28 cellular contexts compared by ENCODE assay signal in genomic region chr5:28831042-28831441, GRCh38.
"Had no signal": no experiment of that assay in that cellular context is flagged by ENCODE, and none has a peak within 500 bp of the region (broad histone marks: within the 10 kb centered on the region; RNA-seq: fewer than 3 reads in every experiment).

No MANE protein-coding gene starts in this region.

- H3K4me1 ChIP-seq: ascending aorta had no signal

- FAIRE-seq: colon, TTC549 had no signal

- DNase-seq: activated CD4-positive, alpha-beta memory T cell treated with anti-CD3 and anti-CD28 coated beads, Interleukin-2, amount 10 ng/mL, durations not matched to agents 7 days and 5 days; activated CD4-positive, alpha-beta T cell treated with anti-CD3 and anti-CD28 coated beads for 4 hours; activated CD4-positive, alpha-beta T cell treated with anti-CD3 and anti-CD28 coated beads, Interleukin-2, amount 10 ng/mL, durations not matched to agents 7 days and 5 days; activated CD4-positive, alpha-beta T cell treated with anti-CD3 and anti-CD28 coated beads, Interleukin-2, amount 50 U/mL, for 48 hours; activated CD4-positive, CD25-positive, alpha-beta regulatory T cell; activated CD8-positive, alpha-beta memory T cell treated with anti-CD3 and anti-CD28 coated beads for 24 hours; activated CD8-positive, alpha-beta memory T cell treated with anti-CD3 and anti-CD28 coated beads, Interleukin-2, amount 10 ng/mL, durations not matched to agents 7 days and 5 days; activated CD8-positive, alpha-beta memory T cell treated with anti-CD3 and anti-CD28 coated beads, Interleukin-2, amount 50 U/mL, for 48 hours; activated CD8-positive, alpha-beta T cell treated with anti-CD3 and anti-CD28 coated beads, Interleukin-2, amount 10 ng/mL, durations not matched to agents 7 days and 5 days; activated effector memory CD4-positive, alpha-beta T cell treated with Interleukin-2 at 50 U/mL for 16 hours; activated gamma-delta T cell; activated naive CD4-positive, alpha-beta T cell treated with anti-CD3 and anti-CD28 coated beads, Interleukin-2, amount 10 ng/mL, durations not matched to agents 7 days and 5 days; activated naive CD4-positive, alpha-beta T cell treated with Interleukin-2 at 50 U/mL for 16 hours; activated naive CD8-positive, alpha-beta T cell treated with anti-CD3 and anti-CD28 coated beads, Interleukin-2, amount 10 ng/mL, durations not matched to agents 7 days and 5 days; activated naive CD8-positive, alpha-beta T cell treated with anti-CD3 and anti-CD28 coated beads, Interleukin-2, amount 50 U/mL, for 24 hours; activated T-cell treated with anti-CD3 and anti-CD28 coated beads, Interleukin-2, amount 50 U/mL, for 24 hours; activated T-cell treated with anti-CD3 and anti-CD28 coated beads, Interleukin-2, amount 50 U/mL, for 48 hours; amygdala; anterior cingulate cortex; central memory CD4-positive, alpha-beta T cell; T-helper 2 cell; T-helper 9 cell; WERI-Rb-1 had no signal

- ATAC-seq: activated CD4-positive, CD25-positive, alpha-beta regulatory T cell treated with anti-CD3 and anti-CD28 coated beads, Interleukin-2, amount 50 U/mL, for 24 hours; activated CD8-positive, alpha-beta memory T cell treated with anti-CD3 and anti-CD28 coated beads, Interleukin-2, amount 10 ng/mL, durations not matched to agents 7 days and 5 days; activated CD8-positive, alpha-beta T cell treated with anti-CD3 and anti-CD28 coated beads, Interleukin-2, amount 10 ng/mL, durations not matched to agents 7 days and 5 days; activated naive CD8-positive, alpha-beta T cell treated with anti-CD3 and anti-CD28 coated beads, Interleukin-2, amount 50 U/mL, for 24 hours; WTC11 had no signal

- H3K27me3 ChIP-seq: ascending aorta had no signal

- H3K9me3 ChIP-seq: ascending aorta had no signal

- H3K36me3 ChIP-seq: ascending aorta, WERI-Rb-1 had no signal

- H3K27ac ChIP-seq: ascending aorta, WERI-Rb-1 had no signal

- H3K4me3 ChIP-seq: ascending aorta had no signal
